15 cellular contexts compared by ENCODE assay signal in the genomic region with DNA sequence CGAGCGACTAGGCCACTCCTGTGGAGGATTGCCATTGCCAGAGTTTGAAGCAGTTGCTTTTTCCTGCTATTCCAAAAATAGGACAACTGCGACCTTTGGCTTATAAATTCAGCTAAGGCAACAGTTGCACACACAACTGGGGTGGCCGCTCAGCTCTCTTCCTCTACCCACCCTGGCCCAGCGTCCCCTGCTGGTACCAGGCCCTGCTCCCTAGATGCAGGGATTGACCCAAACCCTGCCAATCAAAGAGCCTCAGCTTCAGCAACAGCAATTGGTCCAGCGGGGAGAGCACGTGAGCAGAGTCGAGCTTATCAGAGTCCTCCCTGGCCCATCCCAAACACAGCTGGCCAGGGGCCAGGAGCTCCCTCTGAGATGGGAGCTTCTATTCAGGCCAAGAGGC. TPM values are rescaled to one million over a fixed set of nuclear protein-coding genes. Genes with fewer than 3 reads are reported as not detected.
A peak's percentile ranks its signal among the peaks of the same experiment; 100 is the strongest.
DNase-seq lines count a peak whose midpoint lies in the region; ATAC-seq and TF ChIP-seq lines count a peak whose summit lies in the region.
"Had no signal": no experiment of that assay in that cellular context is flagged by ENCODE, and none has a peak within 500 bp of the region (broad histone marks: within the 10 kb centered on the region; RNA-seq: fewer than 3 reads in every experiment).

No MANE protein-coding gene starts in this region.

- H3K9ac ChIP-seq in BLaER1 (no peak overlapping the region; the same call in 1 of the 2 replicates), HCT116 (ENCODE audit: low read length) (no peak overlapping the region), duodenal mucosa (ENCODE audit: low read depth in 1 of 2, low read length in 2 of 2) (no peak overlapping the region), mesendoderm (ENCODE audit: low read length) (no peak overlapping the region)

- DNase-seq in HCT116 (ENCODE audit: low read depth, low spot score) = no peak
- DNase-seq in mesendoderm = peak; percentile 50
- no peak for DNase-seq in activated CD8-positive, alpha-beta memory T cell treated with anti-CD3 and anti-CD28 coated beads, Interleukin-2, amount 50 U/mL, for 48 hours
- DNase-seq in activated gamma-delta T cell (lab: John Stamatoyannopoulos, UW) = no peak
- DNase-seq in brain microvascular endothelial cell = no peak
- DNase-seq: activated CD4-positive, CD25-positive, alpha-beta regulatory T cell treated with anti-CD3 and anti-CD28 coated beads, Interleukin-2, amount 50 U/mL, for 72 hours; activated naive CD4-positive, alpha-beta T cell; NCI-H2081 treated with DMSO at 0.1 percent for 48 hours; tibial artery had no signal

- no peak overlapping the region for H2AK5ac ChIP-seq in mesendoderm (ENCODE audit: low read length)

- H3K23ac ChIP-seq in mesendoderm (ENCODE audit: low read length) = no peak overlapping the region

- H2BK15ac ChIP-seq in mesendoderm (replicated peaks; ENCODE audit: low read depth) = no peak overlapping the region

- no peaks in the 10 kb centered on the region for H3K27me3 ChIP-seq in BLaER1
- no peaks in the 10 kb centered on the region for H3K27me3 ChIP-seq in HCT116 (ENCODE audit: insufficient read depth, low read length)
- no peaks in the 10 kb centered on the region for H3K27me3 ChIP-seq in duodenal mucosa (ENCODE audit: control insufficient read depth in 1 of 2, insufficient read depth in 2 of 2, low read length in 2 of 2)
- no peaks in the 10 kb centered on the region for H3K27me3 ChIP-seq in mesendoderm (ENCODE audit: insufficient read depth, low read length, poor library complexity)
- H3K27me3 ChIP-seq in brain microvascular endothelial cell (replicated peaks) = no peaks in the 10 kb centered on the region
- H3K27me3 ChIP-seq: gastroesophageal sphincter, tibial artery had no signal

- CTCF ChIA-PET in HCT116 (lab: Charles Lee) = no interaction called here

- no TSS peak for BruUV-seq in HCT116 (replicated peaks; lab: Mats Ljungman, UMichigan)

- TF ChIP-seq RAD21 in HCT116 (IDR thresholded peaks at IDR 0.05; ENCODE audit: low read depth) = no peak

- no peak overlapping the region for H3K18ac ChIP-seq in mesendoderm (ENCODE audit: low read length)

- H2BK120ac ChIP-seq in mesendoderm (ENCODE audit: low read depth, low read length) = no peak overlapping the region

- RAD21 ChIA-PET in HCT116 (lab: Charles Lee; ENCODE audit: low non-redundant PET in 1 of 2, low total read pairs in 2 of 2, uncharacterized antibody in 2 of 2, unreplicated experiment in 2 of 2) = no interaction called here

- in situ Hi-C loops in brain microvascular endothelial cell (cut with HindIII; ENCODE audit: low pct_ligation_motif_present, low sequenced_read_pairs) = no loop called here

- no peak overlapping the region for H2AFZ ChIP-seq in HCT116 (ENCODE audit: low read depth, low read length, poor library complexity, severe bottlenecking)

- no peak overlapping the region for H4K8ac ChIP-seq in mesendoderm (ENCODE audit: low read depth, low read length)

- H3K4me3 ChIP-seq in BLaER1 (no peak overlapping the region), HCT116 (replicated peaks in 1 of 2; ENCODE audit: low read depth in 1 of 2, low read length in 2 of 2) (no peak overlapping the region), duodenal mucosa (ENCODE audit: low read depth in 1 of 2, low read length in 2 of 2) (no peak overlapping the region), mesendoderm (ENCODE audit: low read length) (no peak overlapping the region), brain microvascular endothelial cell (ENCODE audit: low read depth, low read length) (no peak overlapping the region)
- H3K4me3 ChIP-seq: coronary artery, gastroesophageal sphincter, tibial artery had no signal

- no peaks in the 10 kb centered on the region for H3K9me2 ChIP-seq in HCT116 (ENCODE audit: insufficient read depth)

- H3K4ac ChIP-seq in mesendoderm (ENCODE audit: low read depth, low read length) = no peak overlapping the region

- no peak overlapping the region for H3K56ac ChIP-seq in mesendoderm (ENCODE audit: low read length)

- no peaks in the 10 kb centered on the region for H4K20me1 ChIP-seq in BLaER1
- no peaks in the 10 kb centered on the region for H4K20me1 ChIP-seq in HCT116 (ENCODE audit: insufficient read depth)

- peaks cover 10% of the 10 kb centered on the region for H3K9me3 ChIP-seq in BLaER1
- H3K9me3 ChIP-seq in HCT116 (ENCODE audit: control insufficient read depth in 1 of 2, insufficient read depth in 1 of 2, low read depth in 1 of 2, low read length in 2 of 2) = no peaks in the 10 kb centered on the region
- H3K9me3 ChIP-seq in duodenal mucosa (ENCODE audit: control insufficient read depth in 1 of 2, low read length in 2 of 2) = no peaks in the 10 kb centered on the region
- H3K9me3 ChIP-seq: gastroesophageal sphincter, tibial artery had no signal

- H4K5ac ChIP-seq in mesendoderm (ENCODE audit: low read length) = no peak overlapping the region

- ATAC-seq in HCT116 (peak; percentile 44), GM19351 (IDR thresholded peaks at IDR 0.05; ENCODE audit: unreplicated experiment) (no peak)
- ATAC-seq: gastroesophageal sphincter had no signal

- H3K36me3 ChIP-seq in BLaER1 (no peaks in the 10 kb centered on the region), HCT116 (ENCODE audit: control insufficient read depth in 1 of 2, insufficient read depth in 2 of 2, low read length in 2 of 2) (no peaks in the 10 kb centered on the region), duodenal mucosa (ENCODE audit: control insufficient read depth in 1 of 2, insufficient read depth in 2 of 2, low read length in 2 of 2) (no peaks in the 10 kb centered on the region), mesendoderm (ENCODE audit: control insufficient read depth, insufficient read depth, low read length) (no peaks in the 10 kb centered on the region), brain microvascular endothelial cell (replicated peaks) (no peaks in the 10 kb centered on the region)
- H3K36me3 ChIP-seq: gastroesophageal sphincter, tibial artery had no signal

- H3K79me2 ChIP-seq in HCT116 (ENCODE audit: insufficient read depth, low read length) (no peaks in the 10 kb centered on the region), mesendoderm (ENCODE audit: control insufficient read depth, insufficient read depth, low read length) (no peaks in the 10 kb centered on the region)

- H3K27ac ChIP-seq in BLaER1 (peak overlapping the region; percentile 54), HCT116 (ENCODE audit: low read depth, low read length) (no peak overlapping the region), duodenal mucosa (ENCODE audit: low read depth, low read length) (peak overlapping the region; percentile 62), mesendoderm (ENCODE audit: low read depth, low read length) (no peak overlapping the region), brain microvascular endothelial cell (no peak overlapping the region)
- H3K27ac ChIP-seq: coronary artery, gastroesophageal sphincter, tibial artery had no signal

- TF ChIP-seq POLR2A in HCT116 (IDR thresholded peaks at IDR 0.05; ENCODE audit: borderline replicate concordance, extremely low read depth, insufficient read depth, insufficient read length) = no peak

- POLR2A ChIA-PET in HCT116 (lab: Charles Lee) = no interaction called here

- WGBS in mesendoderm (ENCODE audit: extremely low coverage, insufficient coverage, low lambda C conversion rate) = no CpG with 5 or more reads among the region's 8 CpGs

- intact Hi-C loops in HCT116 (cut with micrococcal nuclease) = no loop called here

- H3K4me1 ChIP-seq in BLaER1 (peaks cover 52% of the 10 kb centered on the region), HCT116 (ENCODE audit: control insufficient read depth in 1 of 2, insufficient read depth in 2 of 2, low read length in 2 of 2) (no peaks in the 10 kb centered on the region), duodenal mucosa (ENCODE audit: control insufficient read depth in 1 of 2, insufficient read depth in 2 of 2, low read length in 2 of 2) (peaks cover 18 to 20% of the 10 kb centered on the region in 2 donors), mesendoderm (ENCODE audit: control insufficient read depth, low read depth, low read length) (no peaks in the 10 kb centered on the region)
- H3K4me1 ChIP-seq: gastroesophageal sphincter, tibial artery had no signal

- H3K4me2 ChIP-seq in BLaER1 = peak overlapping the region; percentile 58
- no peak overlapping the region for H3K4me2 ChIP-seq in HCT116 (ENCODE audit: low read length)
- no peak overlapping the region for H3K4me2 ChIP-seq in mesendoderm (ENCODE audit: low read length)

- no peaks in the 10 kb centered on the region for H3K79me1 ChIP-seq in mesendoderm (ENCODE audit: low read length)

- H2BK5ac ChIP-seq in mesendoderm (ENCODE audit: low read length) = no peak overlapping the region

- no peak for TF ChIP-seq CTCF in HCT116 (IDR thresholded peaks at IDR 0.05 in 2 of 3, conservative IDR thresholded peaks at IDR 0.05 in 1 of 3; ENCODE audit: borderline replicate concordance in 1 of 3, insufficient read depth in 1 of 3, low read depth in 2 of 3, low read length in 2 of 3)
- TF ChIP-seq CTCF in brain microvascular endothelial cell (IDR thresholded peaks at IDR 0.05; ENCODE audit: low read depth, low read length, missing control alignments) = no peak

TF ChIP-seq in HCT116, 20 proteins besides CTCF, POLR2A, EP300 and RAD21 (continues in another document):
- TF ChIP-seq, protein P1, sequence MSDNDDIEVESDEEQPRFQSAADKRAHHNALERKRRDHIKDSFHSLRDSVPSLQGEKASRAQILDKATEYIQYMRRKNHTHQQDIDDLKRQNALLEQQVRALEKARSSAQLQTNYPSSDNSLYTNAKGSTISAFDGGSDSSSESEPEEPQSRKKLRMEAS (IDR thresholded peaks at IDR 0.05) = no peak
- TF ChIP-seq POLR2AphosphoS5 (IDR thresholded peaks at IDR 0.05; ENCODE audit: low read depth, low read length) = no peak

RNA-seq across cellular contexts. Expression of a gene that starts 22.0 kb away (rescaled TPM):
- not detected for total RNA-seq in HCT116 (2021; ENCODE audit: unreplicated experiment)
- not detected in 2 replicates for polyA plus RNA-seq in HCT116 (2012)
- not detected for polyA plus RNA-seq in mesendoderm (2013, experiment 1 of 2)
- not detected for polyA plus RNA-seq in mesendoderm (2013, experiment 2 of 2)
- total RNA-seq: gastroesophageal sphincter, pulmonary artery endothelial cell had no signal

RNA-seq across cellular contexts. Expression of a gene that starts 37.3 kb away (rescaled TPM):
- total RNA-seq in HCT116 (2021; ENCODE audit: unreplicated experiment) = 53.6 TPM
- polyA plus RNA-seq in HCT116 (2012) = 82.3 and 90.6 TPM in 2 replicates
- polyA plus RNA-seq in mesendoderm (2013, experiment 1 of 2) = 46.8 TPM
- 48.6 TPM for polyA plus RNA-seq in mesendoderm (2013, experiment 2 of 2)

RNA-seq across cellular contexts. Expression of a gene that starts 38.3 kb away (rescaled TPM):
- 893 TPM for total RNA-seq in HCT116 (2021; ENCODE audit: unreplicated experiment)
- 1,051 and 1,266 TPM in 2 replicates for polyA plus RNA-seq in HCT116 (2012)
- 1,349 TPM for polyA plus RNA-seq in mesendoderm (2013, experiment 1 of 2)
- 1,345 TPM for polyA plus RNA-seq in mesendoderm (2013, experiment 2 of 2)

RNA-seq across cellular contexts. Expression of a gene that starts 40.1 kb away (rescaled TPM):
- 79.5 TPM for total RNA-seq in HCT116 (2021; ENCODE audit: unreplicated experiment)
- polyA plus RNA-seq in HCT116 (2012) = 44.7 and 63.3 TPM in 2 replicates
- polyA plus RNA-seq in mesendoderm (2013, experiment 1 of 2) = 26.1 TPM
- 26.5 TPM for polyA plus RNA-seq in mesendoderm (2013, experiment 2 of 2)

Comparison
In these comparisons a context has a peak if more than half of its experiments do, and no peak if none do; other contexts are left out.
1. H3K27ac ChIP-seq: peak in BLaER1 (single experiment) and duodenal mucosa (single experiment); none in HCT116 (single experiment), mesendoderm (single experiment) and brain microvascular endothelial cell (single experiment).